1 cellular context compared by ENCODE assay signal in genomic region chr3:120773932-120774331, GRCh38.
TF ChIP-seq lines count a peak whose summit lies in the region.

No MANE protein-coding gene starts in this region.

TF ChIP-seq in SK-N-SH, 30 proteins besides CTCF, POLR2A, EP300 and RAD21 (continued from another document):
- TF ChIP-seq FOXM1 (IDR thresholded peaks at IDR 0.05; ENCODE audit: low read depth) (no peak), RXRA (IDR thresholded peaks at IDR 0.05; ENCODE audit: borderline replicate concordance, low read depth) (no peak), YY1 (IDR thresholded peaks at IDR 0.05; ENCODE audit: low read depth) (no peak), FOXJ3 (CRISPR knock-in tag; IDR thresholded peaks at IDR 0.05) (no peak), TCF12 (IDR thresholded peaks at IDR 0.05) (peak; percentile 68), EZH2phosphoT487 (IDR thresholded peaks at IDR 0.05; ENCODE audit: borderline replicate concordance, low read depth) (no peak), IRF3 (IDR thresholded peaks at IDR 0.05; ENCODE audit: low read depth, low read length) (no peak), USF2 (IDR thresholded peaks at IDR 0.05; ENCODE audit: borderline replicate concordance, low read depth, low read length) (no peak), SIN3A (IDR thresholded peaks at IDR 0.05; ENCODE audit: borderline replicate concordance, low read depth, low read length) (no peak), GATA2 (CRISPR knock-in tag; IDR thresholded peaks at IDR 0.05) (no peak), NFIC (IDR thresholded peaks at IDR 0.05; ENCODE audit: borderline replicate concordance) (peak; percentile 22; the same call in 1 of the 2 replicates)
- TF ChIP-seq, protein P1, sequence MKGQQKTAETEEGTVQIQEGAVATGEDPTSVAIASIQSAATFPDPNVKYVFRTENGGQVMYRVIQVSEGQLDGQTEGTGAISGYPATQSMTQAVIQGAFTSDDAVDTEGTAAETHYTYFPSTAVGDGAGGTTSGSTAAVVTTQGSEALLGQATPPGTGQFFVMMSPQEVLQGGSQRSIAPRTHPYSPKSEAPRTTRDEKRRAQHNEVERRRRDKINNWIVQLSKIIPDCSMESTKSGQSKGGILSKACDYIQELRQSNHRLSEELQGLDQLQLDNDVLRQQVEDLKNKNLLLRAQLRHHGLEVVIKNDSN (IDR thresholded peaks at IDR 0.05; ENCODE audit: borderline replicate concordance, low read depth), result no peak
TF ChIP-seq in SK-N-SH: peak in this region for 5.
